In the genomic region with DNA sequence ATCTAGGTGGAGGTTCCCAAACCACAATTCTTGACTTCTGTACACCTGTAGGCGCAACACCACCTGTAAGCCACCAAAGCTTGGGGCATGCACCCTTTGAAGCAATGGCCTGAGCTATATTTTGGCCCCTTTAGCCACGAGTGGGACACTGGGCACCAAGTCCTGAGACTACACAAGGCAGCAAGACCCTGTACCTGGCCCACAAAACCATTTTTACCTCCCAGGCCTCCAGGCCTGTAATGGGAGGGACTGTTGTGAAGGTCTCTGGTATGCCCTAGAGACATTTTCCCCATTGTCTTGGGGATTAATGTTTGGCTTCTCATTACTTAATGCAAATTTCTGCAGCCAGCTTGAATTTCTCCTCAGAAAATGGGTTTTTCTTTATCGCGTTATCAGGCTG, we compare ENCODE assay signal across 10 cellular contexts. TPM values are rescaled to one million over a fixed set of nuclear protein-coding genes. Genes with fewer than 3 reads are reported as not detected.
"Had no signal": no experiment of that assay in that cellular context is flagged by ENCODE, and none has a peak within 500 bp of the region (broad histone marks: within the 10 kb centered on the region; RNA-seq: fewer than 3 reads in every experiment).

No MANE protein-coding gene starts in this region.

- H3K4me3 ChIP-seq: GM23248, HAP-1 had no signal

- H3K4me2 ChIP-seq: KMS-11 had no signal

- FAIRE-seq: HTR-8/SVneo had no signal

- H3K4me1 ChIP-seq: HAP-1 had no signal

- H3K27ac ChIP-seq: GM23248, KMS-11 had no signal

- DNase-seq: GM23248, GOT3, H7, IMR-90, Karpas-422, KBM-7 had no signal

- ATAC-seq: HCT116 had no signal

RNA-seq across cellular contexts. Expression of gene FAM151B, which starts 24.6 kb away (rescaled TPM):
- total RNA-seq: H7 had no signal
